In the genomic region with DNA sequence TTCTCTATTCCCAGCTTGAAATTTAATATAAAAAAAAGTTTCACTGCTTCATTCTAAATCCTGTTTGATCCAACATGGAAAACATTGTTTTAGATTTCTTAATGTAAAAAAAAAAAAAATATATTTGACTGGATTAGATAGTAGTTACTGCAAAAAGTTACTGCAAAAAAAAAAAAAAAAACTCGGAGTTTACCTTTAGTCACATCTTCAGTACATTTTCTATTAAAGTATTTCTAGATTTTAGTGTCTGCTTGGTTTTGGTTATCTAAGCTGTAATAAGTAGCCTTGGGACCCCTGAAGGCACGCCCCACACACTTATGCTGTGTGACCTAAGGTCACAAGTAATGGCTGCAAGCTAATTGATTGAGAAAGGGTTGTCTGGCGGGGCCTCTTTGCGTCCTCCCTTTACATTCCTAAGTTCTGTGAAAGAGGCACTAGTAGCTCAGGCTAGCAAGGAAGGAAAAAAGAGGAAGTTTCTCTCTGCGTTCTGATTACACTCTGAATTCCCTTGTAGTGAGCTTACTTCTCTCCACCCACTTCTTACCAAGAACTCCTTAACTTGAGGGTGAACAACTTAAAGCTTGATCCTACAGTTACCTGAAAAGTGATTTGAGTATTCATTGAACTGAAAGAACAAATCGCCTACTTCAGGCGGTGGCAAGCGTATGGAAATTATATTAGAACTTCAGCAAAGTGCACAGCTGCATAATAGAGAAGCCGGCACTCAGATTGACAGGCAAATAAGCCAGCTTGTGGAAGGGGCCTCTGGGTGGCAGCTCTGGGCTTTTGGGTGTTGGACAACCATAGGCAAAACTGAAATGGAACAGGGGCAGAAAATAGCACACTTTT, we compare ENCODE assay signal across 8 cellular contexts.
DNase-seq lines count a peak whose midpoint lies in the region; ATAC-seq and TF ChIP-seq lines count a peak whose summit lies in the region.

No MANE protein-coding gene starts in this region.

- peak overlapping the region; percentile 70 for H3K4me2 ChIP-seq in OCI-LY3 (ENCODE audit: low read length)

- H3K27ac ChIP-seq in HEK293 (ENCODE audit: extremely low read depth, low read depth, low read length) = peak overlapping the region; percentile 84
- 0 out of 2 replicates have a peak overlapping the region, but pooled peaks have one; percentile 8 for H3K27ac ChIP-seq in OCI-LY3 (ENCODE audit: low read length)
- H3K27ac ChIP-seq in ectodermal cell (ENCODE audit: insufficient read depth, low read depth, low read length, poor library complexity, severe bottlenecking) = peak overlapping the region; percentile 88
- H3K27ac ChIP-seq in lower lobe of right lung = peak overlapping the region; percentile 77
- peak overlapping the region in 1 of 2 donors; percentile 79 for H3K27ac ChIP-seq in thoracic aorta

- peak; percentile 91 to 92 for ATAC-seq in lower lobe of right lung
- ATAC-seq in thoracic aorta (ENCODE audit: insufficient number of reproducible peaks, low FRiP score, low read depth) = no peak

- DNase-seq in ELR (ENCODE audit: low read depth) = peak; percentile 83
- DNase-seq in lower lobe of right lung = peak; percentile 61
- no peak for DNase-seq in thoracic aorta (ENCODE audit: low spot score)
- DNase-seq in cerebellar nuclear complex (lab: John Stamatoyannopoulos, UW) = no peak
- no peak for DNase-seq in activated CD4-positive, alpha-beta T cell treated with anti-CD3 and anti-CD28 coated beads for 4 hours

- peaks cover 3% of the 10 kb centered on the region; the same call in 1 of the 2 replicates for H3K9me3 ChIP-seq in HEK293 (ENCODE audit: control insufficient read depth, insufficient read depth, low read depth, low read length)
- no peaks in the 10 kb centered on the region for H3K9me3 ChIP-seq in OCI-LY3 (ENCODE audit: insufficient read depth, low read length)
- H3K9me3 ChIP-seq in ectodermal cell (ENCODE audit: control insufficient read depth, low read length) = no peaks in the 10 kb centered on the region
- no peaks in the 10 kb centered on the region for H3K9me3 ChIP-seq in lower lobe of right lung
- no peaks in the 10 kb centered on the region for H3K9me3 ChIP-seq in thoracic aorta

- H3K79me2 ChIP-seq in OCI-LY3 (ENCODE audit: low read length) = no peaks in the 10 kb centered on the region

- CTCF ChIA-PET in HEK293 (lab: Yijun Ruan, JAX) = interaction anchor here (0.5 to 1.2 kb wide), 8 partner anchors 39 to 1484 kb away, joined by 3 to 7 read pairs (median 4); no protein-coding TSS in a partner anchor

- intact Hi-C loops in lower lobe of right lung (cut with DNase I) = no loop called here

- H3K4me3 ChIP-seq in HEK293 (ENCODE audit: low read depth, low read length) (peak overlapping the region; percentile 32), OCI-LY3 (ENCODE audit: low read length) (peak overlapping the region; percentile 71), ectodermal cell (ENCODE audit: insufficient read depth, low read depth, low read length) (no peak overlapping the region), lower lobe of right lung (peak overlapping the region; percentile 45), thoracic aorta (peak overlapping the region; percentile 72)

- H3K36me3 ChIP-seq in HEK293 (ENCODE audit: control insufficient read depth in 2 of 2, insufficient read depth in 1 of 2, low read length in 2 of 2) (no peaks in the 10 kb centered on the region), OCI-LY3 (replicated peaks; ENCODE audit: low read depth, low read length) (no peaks in the 10 kb centered on the region), ectodermal cell (ENCODE audit: control insufficient read depth, insufficient read depth, low read length) (no peaks in the 10 kb centered on the region), lower lobe of right lung (no peaks in the 10 kb centered on the region), thoracic aorta (no peaks in the 10 kb centered on the region)

- H3K27me3 ChIP-seq in OCI-LY3 (ENCODE audit: low read depth, low read length) (no peaks in the 10 kb centered on the region), ectodermal cell (ENCODE audit: control insufficient read depth, insufficient read depth, low read length, poor library complexity, severe bottlenecking) (no peaks in the 10 kb centered on the region), lower lobe of right lung (ENCODE audit: low read depth) (no peaks in the 10 kb centered on the region), thoracic aorta (replicated peaks; ENCODE audit: insufficient read depth) (no peaks in the 10 kb centered on the region)

- POLR2A ChIA-PET in HEK293 (lab: Yijun Ruan, JAX) = interaction anchor here (0.6 to 1.2 kb wide), 3 partner anchors 18 to 136 kb away, joined by 3 to 4 read pairs (median 3); no protein-coding TSS in a partner anchor

- 0 out of 2 replicates have a peak overlapping the region, but pooled peaks have one; percentile 1 for H3K9ac ChIP-seq in OCI-LY3 (ENCODE audit: low read length)

- H4K20me1 ChIP-seq in OCI-LY3 (ENCODE audit: insufficient read depth, low read length) = no peaks in the 10 kb centered on the region

- TF ChIP-seq CTCF in HEK293 (tag by site-specific recombination; IDR thresholded peaks at IDR 0.05) (no peak), OCI-LY3 (IDR thresholded peaks at IDR 0.05; ENCODE audit: low read depth, low read length) (peak; percentile 28; the same call in 1 of the 2 replicates), lower lobe of right lung (IDR thresholded peaks at IDR 0.05) (no peak), thoracic aorta (IDR thresholded peaks at IDR 0.05) (peak; percentile 17)

- H2AFZ ChIP-seq in OCI-LY3 (ENCODE audit: low read depth, low read length) = no peak overlapping the region; the same call in 1 of the 2 replicates

- WGBS in ectodermal cell, 2 experiments = 37 to 40% methylated on average over 7 to 8 of the region's 9 CpGs

- H3K4me1 ChIP-seq in HEK293 (ENCODE audit: control insufficient read depth, insufficient read depth, low read length) (peaks cover 14% of the 10 kb centered on the region), OCI-LY3 (ENCODE audit: low read length) (peaks cover 7% of the 10 kb centered on the region; the same call in 1 of the 2 replicates), ectodermal cell (ENCODE audit: control insufficient read depth, insufficient read depth, low read length) (peaks cover 16% of the 10 kb centered on the region), lower lobe of right lung (peaks cover 7% of the 10 kb centered on the region), thoracic aorta (ENCODE audit: control insufficient read depth in 1 of 2, low read depth in 2 of 2) (peaks cover 0 to 4% of the 10 kb centered on the region in 2 donors)

TF ChIP-seq in HEK293, 187 proteins besides CTCF, POLR2A, EP300 and RAD21 (continues in another document):
- TF ChIP-seq, protein P1, sequence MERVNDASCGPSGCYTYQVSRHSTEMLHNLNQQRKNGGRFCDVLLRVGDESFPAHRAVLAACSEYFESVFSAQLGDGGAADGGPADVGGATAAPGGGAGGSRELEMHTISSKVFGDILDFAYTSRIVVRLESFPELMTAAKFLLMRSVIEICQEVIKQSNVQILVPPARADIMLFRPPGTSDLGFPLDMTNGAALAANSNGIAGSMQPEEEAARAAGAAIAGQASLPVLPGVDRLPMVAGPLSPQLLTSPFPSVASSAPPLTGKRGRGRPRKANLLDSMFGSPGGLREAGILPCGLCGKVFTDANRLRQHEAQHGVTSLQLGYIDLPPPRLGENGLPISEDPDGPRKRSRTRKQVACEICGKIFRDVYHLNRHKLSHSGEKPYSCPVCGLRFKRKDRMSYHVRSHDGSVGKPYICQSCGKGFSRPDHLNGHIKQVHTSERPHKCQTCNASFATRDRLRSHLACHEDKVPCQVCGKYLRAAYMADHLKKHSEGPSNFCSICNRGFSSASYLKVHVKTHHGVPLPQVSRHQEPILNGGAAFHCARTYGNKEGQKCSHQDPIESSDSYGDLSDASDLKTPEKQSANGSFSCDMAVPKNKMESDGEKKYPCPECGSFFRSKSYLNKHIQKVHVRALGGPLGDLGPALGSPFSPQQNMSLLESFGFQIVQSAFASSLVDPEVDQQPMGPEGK (tag by site-specific recombination; IDR thresholded peaks at IDR 0.05) = 0 out of 2 replicates have a peak, but pooled peaks have one; percentile 38
- TF ChIP-seq OSR2 (tag by site-specific recombination; IDR thresholded peaks at IDR 0.05) (peak; percentile 70), TRIM28 (IDR thresholded peaks at IDR 0.05; ENCODE audit: borderline replicate concordance, low read length) (peak; percentile 90)
- TF ChIP-seq, protein P2, sequence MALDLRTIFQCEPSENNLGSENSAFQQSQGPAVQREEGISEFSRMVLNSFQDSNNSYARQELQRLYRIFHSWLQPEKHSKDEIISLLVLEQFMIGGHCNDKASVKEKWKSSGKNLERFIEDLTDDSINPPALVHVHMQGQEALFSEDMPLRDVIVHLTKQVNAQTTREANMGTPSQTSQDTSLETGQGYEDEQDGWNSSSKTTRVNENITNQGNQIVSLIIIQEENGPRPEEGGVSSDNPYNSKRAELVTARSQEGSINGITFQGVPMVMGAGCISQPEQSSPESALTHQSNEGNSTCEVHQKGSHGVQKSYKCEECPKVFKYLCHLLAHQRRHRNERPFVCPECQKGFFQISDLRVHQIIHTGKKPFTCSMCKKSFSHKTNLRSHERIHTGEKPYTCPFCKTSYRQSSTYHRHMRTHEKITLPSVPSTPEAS (tag by site-specific recombination; IDR thresholded peaks at IDR 0.05) = no peak
- TF ChIP-seq, protein P3, sequence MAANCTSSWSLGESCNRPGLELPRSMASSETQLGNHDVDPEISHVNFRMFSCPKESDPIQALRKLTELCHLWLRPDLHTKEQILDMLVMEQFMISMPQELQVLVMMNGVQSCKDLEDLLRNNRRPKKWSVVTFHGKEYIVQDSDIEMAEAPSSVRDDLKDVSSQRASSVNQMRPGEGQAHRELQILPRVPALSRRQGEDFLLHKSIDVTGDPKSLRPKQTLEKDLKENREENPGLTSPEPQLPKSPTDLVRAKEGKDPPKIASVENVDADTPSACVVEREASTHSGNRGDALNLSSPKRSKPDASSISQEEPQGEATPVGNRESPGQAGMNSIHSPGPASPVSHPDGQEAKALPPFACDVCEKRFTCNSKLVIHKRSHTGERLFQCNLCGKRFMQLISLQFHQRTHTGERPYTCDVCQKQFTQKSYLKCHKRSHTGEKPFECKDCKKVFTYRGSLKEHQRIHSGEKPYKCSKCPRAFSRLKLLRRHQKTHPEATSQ (tag by site-specific recombination; IDR thresholded peaks at IDR 0.05) = no peak

Comparison
In these comparisons a context has a peak if more than half of its experiments do, and no peak if none do; other contexts are left out.
1. DNase-seq: peak in ELR (single experiment) and lower lobe of right lung (single experiment); none in thoracic aorta (single experiment), cerebellar nuclear complex (0 of 2) and activated CD4-positive, alpha-beta T cell treated with anti-CD3 and anti-CD28 coated beads for 4 hours (0 of 2).
2. CTCF ChIP-seq: peak in OCI-LY3 (single experiment) and thoracic aorta (single experiment); none in HEK293 (single experiment) and lower lobe of right lung (single experiment).